ENCODE assay signal across 10 cellular contexts in the genomic region with DNA sequence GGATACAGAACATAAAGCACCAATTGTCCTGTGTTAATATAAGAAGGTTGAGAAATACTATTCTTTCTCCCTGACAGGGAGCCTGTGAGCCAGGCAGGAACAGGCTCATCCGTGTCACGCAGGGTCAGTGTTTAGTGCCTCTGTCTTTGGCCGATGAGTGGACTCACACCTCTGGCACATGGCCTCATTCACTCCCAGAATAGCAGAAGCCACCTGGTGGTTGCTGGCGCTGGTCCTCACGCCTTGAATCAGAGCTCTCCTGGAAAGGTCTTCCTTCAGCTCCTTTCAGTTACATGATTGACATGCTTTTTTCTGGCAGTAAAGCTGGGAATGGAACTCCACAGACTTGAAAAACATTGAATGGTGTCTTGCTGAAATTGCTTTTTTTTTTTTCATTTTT. TPM values are rescaled to one million over a fixed set of nuclear protein-coding genes. Genes with fewer than 3 reads are reported as not detected.
DNase-seq lines count a peak whose midpoint lies in the region; TF ChIP-seq lines count a peak whose summit lies in the region.
"Had no signal": no experiment of that assay in that cellular context is flagged by ENCODE, and none has a peak within 500 bp of the region (broad histone marks: within the 10 kb centered on the region; RNA-seq: fewer than 3 reads in every experiment).

No MANE protein-coding gene starts in this region.

- H3K9me3 ChIP-seq in tibial artery (no peaks in the 10 kb centered on the region), suprapubic skin (no peaks in the 10 kb centered on the region)

- H3K27ac ChIP-seq in tibial artery (no peak overlapping the region), suprapubic skin (no peak overlapping the region)

- no peak overlapping the region for H3K27ac Mint-ChIP-seq in chondrocyte (ENCODE audit: unreplicated experiment)

- intact Hi-C loops in tibial artery (cut with DNase I; ENCODE audit: low total_unique reads) = no loop called here

- POLR2A ChIA-PET in GM10248 (lab: Yijun Ruan, JAX) = no interaction called here

- DNase-seq in GM10248 (ENCODE audit: extremely low spot score) = no peak
- peak; percentile 29 for DNase-seq in NCI-H2196 treated with DMSO at 0.1 percent for 48 hours (lab: John Stamatoyannopoulos, UW; ENCODE audit: unreplicated experiment)
- DNase-seq in chondrocyte (ENCODE audit: low spot score) = no peak
- peak; percentile 44 for DNase-seq in mucosa of gallbladder (ENCODE audit: low spot score)
- no peak for DNase-seq in tibial artery
- DNase-seq in suprapubic skin (ENCODE audit: low spot score in 2 of 2) = no peak
- no peak for DNase-seq in AG08396 (ENCODE audit: low spot score)
- no peak for DNase-seq in NK-92 (lab: John Stamatoyannopoulos, UW; ENCODE audit: unreplicated experiment)
- DNase-seq: activated CD8-positive, alpha-beta memory T cell treated with anti-CD3 and anti-CD28 coated beads for 24 hours; NCI-H2029 had no signal

- H3K27me3 Mint-ChIP-seq in chondrocyte (ENCODE audit: low read depth) = no peaks in the 10 kb centered on the region

- WGBS in suprapubic skin = 28% methylated on average over 5 of the region's 5 CpGs

- no peaks in the 10 kb centered on the region for H3K36me3 Mint-ChIP-seq in chondrocyte (ENCODE audit: low read depth)

- no peaks in the 10 kb centered on the region for H3K9me3 Mint-ChIP-seq in chondrocyte (ENCODE audit: low read depth)

- TF ChIP-seq EP300 in suprapubic skin (IDR thresholded peaks at IDR 0.05) = no peak

- H3K36me3 ChIP-seq in tibial artery = no peaks in the 10 kb centered on the region
- H3K36me3 ChIP-seq in suprapubic skin = no peaks in the 10 kb centered on the region

- H3K4me3 ChIP-seq in tibial artery = no peak overlapping the region
- no peak overlapping the region for H3K4me3 ChIP-seq in suprapubic skin

- H3K4me3 Mint-ChIP-seq in chondrocyte (ENCODE audit: unreplicated experiment) = no peak overlapping the region

- TF ChIP-seq CTCF in GM10248 (IDR thresholded peaks at IDR 0.05; ENCODE audit: control extremely low read depth, extremely low read depth, low read depth, missing control alignments) (peak; percentile 3), chondrocyte (IDR thresholded peaks at IDR 0.05) (peak; percentile 53), tibial artery (IDR thresholded peaks at IDR 0.05) (no peak), suprapubic skin (IDR thresholded peaks at IDR 0.05) (no peak)

- H3K4me1 ChIP-seq in tibial artery (no peaks in the 10 kb centered on the region), suprapubic skin (peaks cover 8% of the 10 kb centered on the region)

- H3K4me1 Mint-ChIP-seq in chondrocyte (ENCODE audit: low read depth) = peaks cover 13% of the 10 kb centered on the region

- CTCF ChIA-PET in GM10248 (lab: Yijun Ruan, JAX) = interaction anchor here (1.4 kb wide), 1 partner anchor 88 kb away, joined by 3 read pairs; no protein-coding TSS in a partner anchor

- TF ChIP-seq POLR2A in suprapubic skin (IDR thresholded peaks at IDR 0.05) = no peak

- H3K27me3 ChIP-seq in tibial artery = no peaks in the 10 kb centered on the region
- peaks cover 3% of the 10 kb centered on the region for H3K27me3 ChIP-seq in suprapubic skin

RNA-seq across cellular contexts. Expression of a gene that starts 28.1 kb away (rescaled TPM):
- total RNA-seq in chondrocyte (0.02 TPM in 1 of 3 replicates, not detected in the others), mucosa of gallbladder (0.06 TPM), suprapubic skin (under 1 TPM in 2 of 4 donors, not detected in 2; 0.10 to 0.38 TPM)

Comparison
In these comparisons a context has a peak if more than half of its experiments do, and no peak if none do; other contexts are left out.
1. DNase-seq: peak in NCI-H2196 treated with DMSO at 0.1 percent for 48 hours (single experiment) and mucosa of gallbladder (single experiment); none in GM10248 (single experiment), chondrocyte (single experiment), tibial artery (0 of 2), suprapubic skin (0 of 2), AG08396 (single experiment) and NK-92 (single experiment).
2. CTCF ChIP-seq: peak in GM10248 (single experiment) and chondrocyte (single experiment); none in tibial artery (0 of 2) and suprapubic skin (0 of 2).